1 cellular context compared by ENCODE assay signal in the genomic region with DNA sequence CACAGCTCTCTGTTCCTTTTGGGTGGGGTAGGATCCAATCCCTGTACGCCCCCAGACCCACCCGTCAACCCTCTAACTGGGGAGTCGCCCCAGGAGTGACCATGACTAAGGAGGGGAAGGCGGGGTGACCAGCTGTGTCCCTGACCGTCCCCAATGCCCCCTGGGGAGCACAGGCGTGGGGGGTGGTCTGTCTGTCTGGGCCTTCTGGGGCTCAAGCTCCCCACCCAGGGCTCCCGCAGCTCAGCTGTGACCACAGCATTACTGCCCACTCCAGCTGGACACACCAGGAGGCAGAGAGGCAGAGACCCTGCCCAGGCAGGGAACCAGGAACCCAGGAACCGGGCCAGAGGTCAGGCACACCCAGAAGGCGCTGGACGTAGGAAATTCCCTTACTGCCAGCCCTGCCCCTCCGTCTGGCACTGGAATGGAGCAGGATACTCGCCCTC.
TF ChIP-seq lines count a peak whose summit lies in the region.

No MANE protein-coding gene starts in this region.

TF ChIP-seq in HepG2, 621 proteins besides CTCF, POLR2A, EP300 and RAD21 (continues in another document):
- TF ChIP-seq ZNF772 (CRISPR knock-in tag; IDR thresholded peaks at IDR 0.05) (no peak), ARID2 (CRISPR knock-in tag; IDR thresholded peaks at IDR 0.05; ENCODE audit: borderline replicate concordance) (no peak), PPARG (CRISPR knock-in tag; conservative IDR thresholded peaks at IDR 0.05) (peak; percentile 68), ZNF883 (CRISPR knock-in tag; IDR thresholded peaks at IDR 0.05; ENCODE audit: not compliant biosample characterization) (no peak), NFKBIZ (CRISPR knock-in tag; IDR thresholded peaks at IDR 0.05) (no peak), ZSCAN21 (CRISPR knock-in tag; IDR thresholded peaks at IDR 0.05; ENCODE audit: borderline replicate concordance) (0 out of 2 replicates have a peak, but pooled peaks have one; percentile 20), NBN (conservative IDR thresholded peaks at IDR 0.05) (no peak), ZNF841 (CRISPR knock-in tag; IDR thresholded peaks at IDR 0.05; ENCODE audit: borderline replicate concordance) (no peak), ZNF367 (CRISPR knock-in tag; IDR thresholded peaks at IDR 0.05; ENCODE audit: borderline replicate concordance) (no peak), ZNF143 (CRISPR knock-in tag; IDR thresholded peaks at IDR 0.05) (no peak), THYN1 (CRISPR knock-in tag; IDR thresholded peaks at IDR 0.05; ENCODE audit: borderline replicate concordance, low read depth) (no peak), SP5 (CRISPR knock-in tag; IDR thresholded peaks at IDR 0.05; ENCODE audit: borderline replicate concordance, low read depth) (no peak), TCF12 (IDR thresholded peaks at IDR 0.05) (no peak), TCF12 (CRISPR knock-in tag; IDR thresholded peaks at IDR 0.05) (no peak), ZNF7 (CRISPR knock-in tag; IDR thresholded peaks at IDR 0.05) (no peak), SCMH1 (CRISPR knock-in tag; IDR thresholded peaks at IDR 0.05; ENCODE audit: borderline replicate concordance) (no peak), HES4 (CRISPR knock-in tag; IDR thresholded peaks at IDR 0.05; ENCODE audit: borderline replicate concordance) (no peak), ZNF350 (CRISPR knock-in tag; IDR thresholded peaks at IDR 0.05; ENCODE audit: borderline replicate concordance, low read depth) (no peak), SRSF9 (IDR thresholded peaks at IDR 0.05; ENCODE audit: borderline replicate concordance, insufficient read depth, low read depth, low read length, poor library complexity, severe bottlenecking) (no peak), ZNF781 (CRISPR knock-in tag; IDR thresholded peaks at IDR 0.05; ENCODE audit: borderline replicate concordance, not compliant biosample characterization) (no peak), ATAD3A (CRISPR knock-in tag; IDR thresholded peaks at IDR 0.05) (no peak), ZFX (CRISPR knock-in tag; IDR thresholded peaks at IDR 0.05; ENCODE audit: low read depth) (no peak), ZNF619 (CRISPR knock-in tag; IDR thresholded peaks at IDR 0.05) (no peak), ZBTB42 (CRISPR knock-in tag; IDR thresholded peaks at IDR 0.05) (no peak), ARNTL (CRISPR knock-in tag; IDR thresholded peaks at IDR 0.05) (0 out of 2 replicates have a peak, but pooled peaks have one; percentile 12), RXRB (CRISPR knock-in tag; IDR thresholded peaks at IDR 0.05; ENCODE audit: borderline replicate concordance) (0 out of 2 replicates have a peak, but pooled peaks have one; percentile 35), RCOR2 (CRISPR knock-in tag; IDR thresholded peaks at IDR 0.05) (no peak), HNRNPL (IDR thresholded peaks at IDR 0.05; ENCODE audit: low read depth, low read length) (0 out of 2 replicates have a peak, but pooled peaks have one; percentile 25), ZNF20 (CRISPR knock-in tag; IDR thresholded peaks at IDR 0.05) (no peak), PAF1 (CRISPR knock-in tag; IDR thresholded peaks at IDR 0.05) (no peak), ZNF3 (CRISPR knock-in tag; IDR thresholded peaks at IDR 0.05) (no peak), NKX3-1 (CRISPR knock-in tag; IDR thresholded peaks at IDR 0.05) (no peak), TCF7L2 (IDR thresholded peaks at IDR 0.05; ENCODE audit: low read depth, low read length) (no peak), HMG20B (CRISPR knock-in tag; conservative IDR thresholded peaks at IDR 0.05) (no peak), AHR (CRISPR knock-in tag; IDR thresholded peaks at IDR 0.05) (no peak), HDAC2 (CRISPR knock-in tag; IDR thresholded peaks at IDR 0.05) (no peak), ZNF274 (CRISPR knock-in tag; IDR thresholded peaks at IDR 0.05) (no peak), ZNF260 (CRISPR knock-in tag; IDR thresholded peaks at IDR 0.05; ENCODE audit: borderline replicate concordance, low read depth) (no peak), WIZ (CRISPR knock-in tag; IDR thresholded peaks at IDR 0.05) (no peak), ZNF24 (IDR thresholded peaks at IDR 0.05) (no peak)
- TF ChIP-seq, protein P1, sequence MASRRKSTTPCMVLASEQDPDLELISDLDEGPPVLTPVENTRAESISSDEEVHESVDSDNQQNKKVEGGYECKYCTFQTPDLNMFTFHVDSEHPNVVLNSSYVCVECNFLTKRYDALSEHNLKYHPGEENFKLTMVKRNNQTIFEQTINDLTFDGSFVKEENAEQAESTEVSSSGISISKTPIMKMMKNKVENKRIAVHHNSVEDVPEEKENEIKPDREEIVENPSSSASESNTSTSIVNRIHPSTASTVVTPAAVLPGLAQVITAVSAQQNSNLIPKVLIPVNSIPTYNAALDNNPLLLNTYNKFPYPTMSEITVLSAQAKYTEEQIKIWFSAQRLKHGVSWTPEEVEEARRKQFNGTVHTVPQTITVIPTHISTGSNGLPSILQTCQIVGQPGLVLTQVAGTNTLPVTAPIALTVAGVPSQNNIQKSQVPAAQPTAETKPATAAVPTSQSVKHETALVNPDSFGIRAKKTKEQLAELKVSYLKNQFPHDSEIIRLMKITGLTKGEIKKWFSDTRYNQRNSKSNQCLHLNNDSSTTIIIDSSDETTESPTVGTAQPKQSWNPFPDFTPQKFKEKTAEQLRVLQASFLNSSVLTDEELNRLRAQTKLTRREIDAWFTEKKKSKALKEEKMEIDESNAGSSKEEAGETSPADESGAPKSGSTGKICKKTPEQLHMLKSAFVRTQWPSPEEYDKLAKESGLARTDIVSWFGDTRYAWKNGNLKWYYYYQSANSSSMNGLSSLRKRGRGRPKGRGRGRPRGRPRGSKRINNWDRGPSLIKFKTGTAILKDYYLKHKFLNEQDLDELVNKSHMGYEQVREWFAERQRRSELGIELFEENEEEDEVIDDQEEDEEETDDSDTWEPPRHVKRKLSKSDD (CRISPR knock-in tag; IDR thresholded peaks at IDR 0.05; ENCODE audit: low read depth): no peak
- TF ChIP-seq, protein P2, sequence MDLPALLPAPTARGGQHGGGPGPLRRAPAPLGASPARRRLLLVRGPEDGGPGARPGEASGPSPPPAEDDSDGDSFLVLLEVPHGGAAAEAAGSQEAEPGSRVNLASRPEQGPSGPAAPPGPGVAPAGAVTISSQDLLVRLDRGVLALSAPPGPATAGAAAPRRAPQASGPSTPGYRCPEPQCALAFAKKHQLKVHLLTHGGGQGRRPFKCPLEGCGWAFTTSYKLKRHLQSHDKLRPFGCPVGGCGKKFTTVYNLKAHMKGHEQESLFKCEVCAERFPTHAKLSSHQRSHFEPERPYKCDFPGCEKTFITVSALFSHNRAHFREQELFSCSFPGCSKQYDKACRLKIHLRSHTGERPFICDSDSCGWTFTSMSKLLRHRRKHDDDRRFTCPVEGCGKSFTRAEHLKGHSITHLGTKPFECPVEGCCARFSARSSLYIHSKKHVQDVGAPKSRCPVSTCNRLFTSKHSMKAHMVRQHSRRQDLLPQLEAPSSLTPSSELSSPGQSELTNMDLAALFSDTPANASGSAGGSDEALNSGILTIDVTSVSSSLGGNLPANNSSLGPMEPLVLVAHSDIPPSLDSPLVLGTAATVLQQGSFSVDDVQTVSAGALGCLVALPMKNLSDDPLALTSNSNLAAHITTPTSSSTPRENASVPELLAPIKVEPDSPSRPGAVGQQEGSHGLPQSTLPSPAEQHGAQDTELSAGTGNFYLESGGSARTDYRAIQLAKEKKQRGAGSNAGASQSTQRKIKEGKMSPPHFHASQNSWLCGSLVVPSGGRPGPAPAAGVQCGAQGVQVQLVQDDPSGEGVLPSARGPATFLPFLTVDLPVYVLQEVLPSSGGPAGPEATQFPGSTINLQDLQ (CRISPR knock-in tag; IDR thresholded peaks at IDR 0.05): no peak
- TF ChIP-seq, protein P3, sequence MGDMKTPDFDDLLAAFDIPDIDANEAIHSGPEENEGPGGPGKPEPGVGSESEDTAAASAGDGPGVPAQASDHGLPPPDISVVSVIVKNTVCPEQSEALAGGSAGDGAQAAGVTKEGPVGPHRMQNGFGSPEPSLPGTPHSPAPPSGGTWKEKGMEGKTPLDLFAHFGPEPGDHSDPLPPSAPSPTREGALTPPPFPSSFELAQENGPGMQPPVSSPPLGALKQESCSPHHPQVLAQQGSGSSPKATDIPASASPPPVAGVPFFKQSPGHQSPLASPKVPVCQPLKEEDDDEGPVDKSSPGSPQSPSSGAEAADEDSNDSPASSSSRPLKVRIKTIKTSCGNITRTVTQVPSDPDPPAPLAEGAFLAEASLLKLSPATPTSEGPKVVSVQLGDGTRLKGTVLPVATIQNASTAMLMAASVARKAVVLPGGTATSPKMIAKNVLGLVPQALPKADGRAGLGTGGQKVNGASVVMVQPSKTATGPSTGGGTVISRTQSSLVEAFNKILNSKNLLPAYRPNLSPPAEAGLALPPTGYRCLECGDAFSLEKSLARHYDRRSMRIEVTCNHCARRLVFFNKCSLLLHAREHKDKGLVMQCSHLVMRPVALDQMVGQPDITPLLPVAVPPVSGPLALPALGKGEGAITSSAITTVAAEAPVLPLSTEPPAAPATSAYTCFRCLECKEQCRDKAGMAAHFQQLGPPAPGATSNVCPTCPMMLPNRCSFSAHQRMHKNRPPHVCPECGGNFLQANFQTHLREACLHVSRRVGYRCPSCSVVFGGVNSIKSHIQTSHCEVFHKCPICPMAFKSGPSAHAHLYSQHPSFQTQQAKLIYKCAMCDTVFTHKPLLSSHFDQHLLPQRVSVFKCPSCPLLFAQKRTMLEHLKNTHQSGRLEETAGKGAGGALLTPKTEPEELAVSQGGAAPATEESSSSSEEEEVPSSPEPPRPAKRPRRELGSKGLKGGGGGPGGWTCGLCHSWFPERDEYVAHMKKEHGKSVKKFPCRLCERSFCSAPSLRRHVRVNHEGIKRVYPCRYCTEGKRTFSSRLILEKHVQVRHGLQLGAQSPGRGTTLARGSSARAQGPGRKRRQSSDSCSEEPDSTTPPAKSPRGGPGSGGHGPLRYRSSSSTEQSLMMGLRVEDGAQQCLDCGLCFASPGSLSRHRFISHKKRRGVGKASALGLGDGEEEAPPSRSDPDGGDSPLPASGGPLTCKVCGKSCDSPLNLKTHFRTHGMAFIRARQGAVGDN (CRISPR knock-in tag; IDR thresholded peaks at IDR 0.05): peak; percentile 34; the same call in 1 of the 2 replicates
- TF ChIP-seq, protein P4, sequence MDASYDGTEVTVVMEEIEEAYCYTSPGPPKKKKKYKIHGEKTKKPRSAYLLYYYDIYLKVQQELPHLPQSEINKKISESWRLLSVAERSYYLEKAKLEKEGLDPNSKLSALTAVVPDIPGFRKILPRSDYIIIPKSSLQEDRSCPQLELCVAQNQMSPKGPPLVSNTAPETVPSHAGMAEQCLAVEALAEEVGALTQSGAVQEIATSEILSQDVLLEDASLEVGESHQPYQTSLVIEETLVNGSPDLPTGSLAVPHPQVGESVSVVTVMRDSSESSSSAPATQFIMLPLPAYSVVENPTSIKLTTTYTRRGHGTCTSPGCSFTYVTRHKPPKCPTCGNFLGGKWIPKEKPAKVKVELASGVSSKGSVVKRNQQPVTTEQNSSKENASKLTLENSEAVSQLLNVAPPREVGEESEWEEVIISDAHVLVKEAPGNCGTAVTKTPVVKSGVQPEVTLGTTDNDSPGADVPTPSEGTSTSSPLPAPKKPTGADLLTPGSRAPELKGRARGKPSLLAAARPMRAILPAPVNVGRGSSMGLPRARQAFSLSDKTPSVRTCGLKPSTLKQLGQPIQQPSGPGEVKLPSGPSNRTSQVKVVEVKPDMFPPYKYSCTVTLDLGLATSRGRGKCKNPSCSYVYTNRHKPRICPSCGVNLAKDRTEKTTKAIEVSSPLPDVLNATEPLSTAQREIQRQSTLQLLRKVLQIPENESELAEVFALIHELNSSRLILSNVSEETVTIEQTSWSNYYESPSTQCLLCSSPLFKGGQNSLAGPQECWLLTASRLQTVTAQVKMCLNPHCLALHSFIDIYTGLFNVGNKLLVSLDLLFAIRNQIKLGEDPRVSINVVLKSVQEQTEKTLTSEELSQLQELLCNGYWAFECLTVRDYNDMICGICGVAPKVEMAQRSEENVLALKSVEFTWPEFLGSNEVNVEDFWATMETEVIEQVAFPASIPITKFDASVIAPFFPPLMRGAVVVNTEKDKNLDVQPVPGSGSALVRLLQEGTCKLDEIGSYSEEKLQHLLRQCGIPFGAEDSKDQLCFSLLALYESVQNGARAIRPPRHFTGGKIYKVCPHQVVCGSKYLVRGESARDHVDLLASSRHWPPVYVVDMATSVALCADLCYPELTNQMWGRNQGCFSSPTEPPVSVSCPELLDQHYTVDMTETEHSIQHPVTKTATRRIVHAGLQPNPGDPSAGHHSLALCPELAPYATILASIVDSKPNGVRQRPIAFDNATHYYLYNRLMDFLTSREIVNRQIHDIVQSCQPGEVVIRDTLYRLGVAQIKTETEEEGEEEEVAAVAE (CRISPR knock-in tag; IDR thresholded peaks at IDR 0.05; ENCODE audit: borderline replicate concordance): no peak
- TF ChIP-seq, protein P5, sequence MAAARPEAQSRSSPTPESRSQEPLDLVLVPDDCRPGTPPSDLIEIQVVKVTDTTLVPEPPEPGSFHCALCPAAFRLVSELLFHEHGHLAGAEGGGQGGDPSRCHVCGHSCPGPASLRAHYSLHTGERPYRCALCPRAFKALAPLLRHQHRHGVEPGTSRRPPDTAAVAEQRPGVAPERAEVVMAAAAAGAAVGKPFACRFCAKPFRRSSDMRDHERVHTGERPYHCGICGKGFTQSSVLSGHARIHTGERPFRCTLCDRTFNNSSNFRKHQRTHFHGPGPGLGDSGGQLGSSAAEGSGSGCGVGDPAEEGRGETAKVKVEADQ (CRISPR knock-in tag; IDR thresholded peaks at IDR 0.05; ENCODE audit: borderline replicate concordance): no peak
- TF ChIP-seq, protein P6, sequence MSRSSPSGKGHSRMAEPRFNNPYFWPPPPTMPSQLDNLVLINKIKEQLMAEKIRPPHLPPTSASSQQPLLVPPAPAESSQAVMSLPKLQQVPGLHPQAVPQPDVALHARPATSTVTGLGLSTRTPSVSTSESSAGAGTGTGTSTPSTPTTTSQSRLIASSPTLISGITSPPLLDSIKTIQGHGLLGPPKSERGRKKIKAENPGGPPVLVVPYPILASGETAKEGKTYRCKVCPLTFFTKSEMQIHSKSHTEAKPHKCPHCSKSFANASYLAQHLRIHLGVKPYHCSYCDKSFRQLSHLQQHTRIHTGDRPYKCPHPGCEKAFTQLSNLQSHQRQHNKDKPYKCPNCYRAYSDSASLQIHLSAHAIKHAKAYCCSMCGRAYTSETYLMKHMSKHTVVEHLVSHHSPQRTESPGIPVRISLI (CRISPR knock-in tag; IDR thresholded peaks at IDR 0.05; ENCODE audit: borderline replicate concordance): no peak
- TF ChIP-seq, protein P7, sequence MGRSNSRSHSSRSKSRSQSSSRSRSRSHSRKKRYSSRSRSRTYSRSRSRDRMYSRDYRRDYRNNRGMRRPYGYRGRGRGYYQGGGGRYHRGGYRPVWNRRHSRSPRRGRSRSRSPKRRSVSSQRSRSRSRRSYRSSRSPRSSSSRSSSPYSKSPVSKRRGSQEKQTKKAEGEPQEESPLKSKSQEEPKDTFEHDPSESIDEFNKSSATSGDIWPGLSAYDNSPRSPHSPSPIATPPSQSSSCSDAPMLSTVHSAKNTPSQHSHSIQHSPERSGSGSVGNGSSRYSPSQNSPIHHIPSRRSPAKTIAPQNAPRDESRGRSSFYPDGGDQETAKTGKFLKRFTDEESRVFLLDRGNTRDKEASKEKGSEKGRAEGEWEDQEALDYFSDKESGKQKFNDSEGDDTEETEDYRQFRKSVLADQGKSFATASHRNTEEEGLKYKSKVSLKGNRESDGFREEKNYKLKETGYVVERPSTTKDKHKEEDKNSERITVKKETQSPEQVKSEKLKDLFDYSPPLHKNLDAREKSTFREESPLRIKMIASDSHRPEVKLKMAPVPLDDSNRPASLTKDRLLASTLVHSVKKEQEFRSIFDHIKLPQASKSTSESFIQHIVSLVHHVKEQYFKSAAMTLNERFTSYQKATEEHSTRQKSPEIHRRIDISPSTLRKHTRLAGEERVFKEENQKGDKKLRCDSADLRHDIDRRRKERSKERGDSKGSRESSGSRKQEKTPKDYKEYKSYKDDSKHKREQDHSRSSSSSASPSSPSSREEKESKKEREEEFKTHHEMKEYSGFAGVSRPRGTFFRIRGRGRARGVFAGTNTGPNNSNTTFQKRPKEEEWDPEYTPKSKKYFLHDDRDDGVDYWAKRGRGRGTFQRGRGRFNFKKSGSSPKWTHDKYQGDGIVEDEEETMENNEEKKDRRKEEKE (IDR thresholded peaks at IDR 0.05): no peak
